Comparison of ENCODE assay signal across 1 cellular context in the genomic region with DNA sequence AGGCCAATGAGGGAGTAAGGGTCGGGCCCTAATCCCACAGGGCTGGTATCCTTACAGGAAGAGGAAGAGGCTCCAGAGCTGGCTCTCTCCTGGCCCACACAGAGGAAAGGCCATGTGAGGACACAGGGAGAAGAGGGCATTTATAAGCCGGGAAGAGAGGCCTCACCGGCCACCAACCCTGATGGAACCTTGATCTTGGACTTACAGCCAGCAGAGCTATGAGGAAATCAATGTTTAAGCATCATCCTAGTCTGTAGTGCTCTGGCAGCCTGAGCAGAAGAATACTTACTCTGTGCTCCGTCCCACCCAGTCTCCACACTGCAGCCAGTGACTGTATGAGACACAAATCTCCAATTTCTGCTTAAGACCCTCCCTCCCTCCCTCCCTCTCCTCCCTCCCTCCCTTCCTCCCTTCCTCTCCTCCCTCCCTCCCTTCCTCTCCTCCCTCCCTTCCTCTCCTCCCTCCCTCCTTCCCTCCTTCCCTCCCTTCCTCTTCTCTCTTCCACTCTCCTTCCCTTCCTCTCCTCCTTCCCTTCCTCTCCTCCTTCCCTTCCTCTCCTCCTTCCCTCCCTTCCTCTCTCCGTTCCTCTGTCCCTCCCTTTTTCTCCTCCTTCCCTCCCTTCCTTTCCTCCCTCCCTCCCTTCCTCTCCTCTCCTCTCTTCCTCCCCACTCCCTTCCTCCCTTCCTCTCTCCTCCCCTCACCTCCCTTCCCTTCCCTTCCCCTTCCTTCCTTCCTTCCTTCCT.
TF ChIP-seq lines count a peak whose summit lies in the region.

No MANE protein-coding gene starts in this region.

TF ChIP-seq in GM23338, 12 proteins besides CTCF, POLR2A, EP300 and RAD21 (continued from another document):
- TF ChIP-seq EZH2phosphoT487 (IDR thresholded peaks at IDR 0.05; ENCODE audit: unreplicated experiment) (no peak), ZNF114 (CRISPR knock-in tag; IDR thresholded peaks at IDR 0.05) (no peak), ZNF331 (CRISPR knock-in tag; IDR thresholded peaks at IDR 0.05; ENCODE audit: low read depth) (no peak), EZH2 (IDR thresholded peaks at IDR 0.05; ENCODE audit: low read depth, unreplicated experiment) (no peak), JUNB (IDR thresholded peaks at IDR 0.05; ENCODE audit: unreplicated experiment) (no peak), NANOG (IDR thresholded peaks at IDR 0.05; ENCODE audit: borderline replicate concordance) (no peak)
- TF ChIP-seq, protein P1, sequence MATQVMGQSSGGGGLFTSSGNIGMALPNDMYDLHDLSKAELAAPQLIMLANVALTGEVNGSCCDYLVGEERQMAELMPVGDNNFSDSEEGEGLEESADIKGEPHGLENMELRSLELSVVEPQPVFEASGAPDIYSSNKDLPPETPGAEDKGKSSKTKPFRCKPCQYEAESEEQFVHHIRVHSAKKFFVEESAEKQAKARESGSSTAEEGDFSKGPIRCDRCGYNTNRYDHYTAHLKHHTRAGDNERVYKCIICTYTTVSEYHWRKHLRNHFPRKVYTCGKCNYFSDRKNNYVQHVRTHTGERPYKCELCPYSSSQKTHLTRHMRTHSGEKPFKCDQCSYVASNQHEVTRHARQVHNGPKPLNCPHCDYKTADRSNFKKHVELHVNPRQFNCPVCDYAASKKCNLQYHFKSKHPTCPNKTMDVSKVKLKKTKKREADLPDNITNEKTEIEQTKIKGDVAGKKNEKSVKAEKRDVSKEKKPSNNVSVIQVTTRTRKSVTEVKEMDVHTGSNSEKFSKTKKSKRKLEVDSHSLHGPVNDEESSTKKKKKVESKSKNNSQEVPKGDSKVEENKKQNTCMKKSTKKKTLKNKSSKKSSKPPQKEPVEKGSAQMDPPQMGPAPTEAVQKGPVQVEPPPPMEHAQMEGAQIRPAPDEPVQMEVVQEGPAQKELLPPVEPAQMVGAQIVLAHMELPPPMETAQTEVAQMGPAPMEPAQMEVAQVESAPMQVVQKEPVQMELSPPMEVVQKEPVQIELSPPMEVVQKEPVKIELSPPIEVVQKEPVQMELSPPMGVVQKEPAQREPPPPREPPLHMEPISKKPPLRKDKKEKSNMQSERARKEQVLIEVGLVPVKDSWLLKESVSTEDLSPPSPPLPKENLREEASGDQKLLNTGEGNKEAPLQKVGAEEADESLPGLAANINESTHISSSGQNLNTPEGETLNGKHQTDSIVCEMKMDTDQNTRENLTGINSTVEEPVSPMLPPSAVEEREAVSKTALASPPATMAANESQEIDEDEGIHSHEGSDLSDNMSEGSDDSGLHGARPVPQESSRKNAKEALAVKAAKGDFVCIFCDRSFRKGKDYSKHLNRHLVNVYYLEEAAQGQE (IDR thresholded peaks at IDR 0.05; ENCODE audit: unreplicated experiment): no peak
- TF ChIP-seq, protein P2, sequence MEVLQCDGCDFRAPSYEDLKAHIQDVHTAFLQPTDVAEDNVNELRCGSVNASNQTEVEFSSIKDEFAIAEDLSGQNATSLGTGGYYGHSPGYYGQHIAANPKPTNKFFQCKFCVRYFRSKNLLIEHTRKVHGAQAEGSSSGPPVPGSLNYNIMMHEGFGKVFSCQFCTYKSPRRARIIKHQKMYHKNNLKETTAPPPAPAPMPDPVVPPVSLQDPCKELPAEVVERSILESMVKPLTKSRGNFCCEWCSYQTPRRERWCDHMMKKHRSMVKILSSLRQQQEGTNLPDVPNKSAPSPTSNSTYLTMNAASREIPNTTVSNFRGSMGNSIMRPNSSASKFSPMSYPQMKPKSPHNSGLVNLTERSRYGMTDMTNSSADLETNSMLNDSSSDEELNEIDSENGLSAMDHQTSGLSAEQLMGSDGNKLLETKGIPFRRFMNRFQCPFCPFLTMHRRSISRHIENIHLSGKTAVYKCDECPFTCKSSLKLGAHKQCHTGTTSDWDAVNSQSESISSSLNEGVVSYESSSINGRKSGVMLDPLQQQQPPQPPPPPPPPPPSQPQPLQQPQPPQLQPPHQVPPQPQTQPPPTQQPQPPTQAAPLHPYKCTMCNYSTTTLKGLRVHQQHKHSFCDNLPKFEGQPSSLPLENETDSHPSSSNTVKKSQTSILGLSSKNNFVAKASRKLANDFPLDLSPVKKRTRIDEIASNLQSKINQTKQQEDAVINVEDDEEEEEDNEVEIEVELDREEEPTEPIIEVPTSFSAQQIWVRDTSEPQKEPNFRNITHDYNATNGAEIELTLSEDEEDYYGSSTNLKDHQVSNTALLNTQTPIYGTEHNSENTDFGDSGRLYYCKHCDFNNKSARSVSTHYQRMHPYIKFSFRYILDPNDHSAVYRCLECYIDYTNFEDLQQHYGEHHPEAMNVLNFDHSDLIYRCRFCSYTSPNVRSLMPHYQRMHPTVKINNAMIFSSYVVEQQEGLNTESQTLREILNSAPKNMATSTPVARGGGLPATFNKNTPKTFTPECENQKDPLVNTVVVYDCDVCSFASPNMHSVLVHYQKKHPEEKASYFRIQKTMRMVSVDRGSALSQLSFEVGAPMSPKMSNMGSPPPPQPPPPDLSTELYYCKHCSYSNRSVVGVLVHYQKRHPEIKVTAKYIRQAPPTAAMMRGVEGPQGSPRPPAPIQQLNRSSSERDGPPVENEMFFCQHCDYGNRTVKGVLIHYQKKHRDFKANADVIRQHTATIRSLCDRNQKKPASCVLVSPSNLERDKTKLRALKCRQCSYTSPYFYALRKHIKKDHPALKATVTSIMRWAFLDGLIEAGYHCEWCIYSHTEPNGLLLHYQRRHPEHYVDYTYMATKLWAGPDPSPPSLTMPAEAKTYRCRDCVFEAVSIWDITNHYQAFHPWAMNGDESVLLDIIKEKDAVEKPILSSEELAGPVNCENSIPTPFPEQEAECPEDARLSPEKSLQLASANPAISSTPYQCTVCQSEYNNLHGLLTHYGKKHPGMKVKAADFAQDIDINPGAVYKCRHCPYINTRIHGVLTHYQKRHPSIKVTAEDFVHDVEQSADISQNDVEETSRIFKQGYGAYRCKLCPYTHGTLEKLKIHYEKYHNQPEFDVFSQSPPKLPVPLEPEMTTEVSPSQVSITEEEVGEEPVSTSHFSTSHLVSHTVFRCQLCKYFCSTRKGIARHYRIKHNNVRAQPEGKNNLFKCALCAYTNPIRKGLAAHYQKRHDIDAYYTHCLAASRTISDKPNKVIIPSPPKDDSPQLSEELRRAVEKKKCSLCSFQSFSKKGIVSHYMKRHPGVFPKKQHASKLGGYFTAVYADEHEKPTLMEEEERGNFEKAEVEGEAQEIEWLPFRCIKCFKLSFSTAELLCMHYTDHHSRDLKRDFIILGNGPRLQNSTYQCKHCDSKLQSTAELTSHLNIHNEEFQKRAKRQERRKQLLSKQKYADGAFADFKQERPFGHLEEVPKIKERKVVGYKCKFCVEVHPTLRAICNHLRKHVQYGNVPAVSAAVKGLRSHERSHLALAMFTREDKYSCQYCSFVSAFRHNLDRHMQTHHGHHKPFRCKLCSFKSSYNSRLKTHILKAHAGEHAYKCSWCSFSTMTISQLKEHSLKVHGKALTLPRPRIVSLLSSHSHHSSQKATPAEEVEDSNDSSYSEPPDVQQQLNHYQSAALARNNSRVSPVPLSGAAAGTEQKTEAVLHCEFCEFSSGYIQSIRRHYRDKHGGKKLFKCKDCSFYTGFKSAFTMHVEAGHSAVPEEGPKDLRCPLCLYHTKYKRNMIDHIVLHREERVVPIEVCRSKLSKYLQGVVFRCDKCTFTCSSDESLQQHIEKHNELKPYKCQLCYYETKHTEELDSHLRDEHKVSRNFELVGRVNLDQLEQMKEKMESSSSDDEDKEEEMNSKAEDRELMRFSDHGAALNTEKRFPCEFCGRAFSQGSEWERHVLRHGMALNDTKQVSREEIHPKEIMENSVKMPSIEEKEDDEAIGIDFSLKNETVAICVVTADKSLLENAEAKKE (CRISPR knock-in tag; IDR thresholded peaks at IDR 0.05): no peak
